In genomic region chr1:217139513-217139912, GRCh38 we compare ENCODE assay signal across 24 cellular contexts.
DNase-seq lines count a peak whose midpoint lies in the region; ATAC-seq, FAIRE-seq and TF ChIP-seq lines count a peak whose summit lies in the region.
"Had no signal": no experiment of that assay in that cellular context is flagged by ENCODE, and none has a peak within 500 bp of the region (broad histone marks: within the 10 kb centered on the region; RNA-seq: fewer than 3 reads in every experiment).

No MANE protein-coding gene starts in this region.

- no peak for TF ChIP-seq RAD21 in H1 (IDR thresholded peaks at IDR 0.05 in 1 of 2, conservative IDR thresholded peaks at IDR 0.05 in 1 of 2; ENCODE audit: low read depth in 2 of 2, low read length in 2 of 2)

- H3K4ac ChIP-seq in H1 (replicated peaks; ENCODE audit: insufficient read length, low read depth, low read length) = no peak overlapping the region
- no peak overlapping the region for H3K4ac ChIP-seq in neuronal stem cell (ENCODE audit: low read length)

- peaks cover 90% of the 10 kb centered on the region for H3K27me3 ChIP-seq in HUES48 (ENCODE audit: control insufficient read depth, insufficient read depth, low read length)
- H3K27me3 ChIP-seq in H1 (replicated peaks in 1 of 4; ENCODE audit: control insufficient read depth in 3 of 4, extremely low read depth in 1 of 4, insufficient read depth in 3 of 4, low read length in 3 of 4) = peaks cover 41 to 74% (median 62%) of the 10 kb centered on the region in 4 experiments
- peaks cover 30 to 85% (median 57%) of the 10 kb centered on the region in 3 experiments for H3K27me3 ChIP-seq in neuronal stem cell (ENCODE audit: control insufficient read depth in 3 of 3, insufficient read depth in 3 of 3, low read depth in 1 of 3, low read length in 3 of 3)

- H2BK12ac ChIP-seq in H1 (ENCODE audit: low read depth, low read length) = no peak overlapping the region
- H2BK12ac ChIP-seq in neuronal stem cell (ENCODE audit: low read length) = no peak overlapping the region

- H2AK5ac ChIP-seq in H1 (ENCODE audit: low read depth, low read length) (no peak overlapping the region), neuronal stem cell (ENCODE audit: low read depth, low read length) (no peak overlapping the region)

- TF ChIP-seq POLR2A in H1 (IDR thresholded peaks at IDR 0.05; ENCODE audit: control extremely low read depth in 1 of 2, low read depth in 2 of 2, low read length in 2 of 2) = no peak

- no peak for FAIRE-seq in H1 (lab: Jason Lieb, UNC)
- FAIRE-seq: K562 had no signal

- H2BK120ac ChIP-seq in H1 (replicated peaks; ENCODE audit: low read depth, low read length) = no peak overlapping the region
- H2BK120ac ChIP-seq in neuronal stem cell (ENCODE audit: low read depth, low read length) = no peak overlapping the region

- no peaks in the 10 kb centered on the region for H3K79me2 ChIP-seq in H1 (ENCODE audit: control insufficient read depth in 1 of 2, insufficient read depth in 2 of 2, low read length in 2 of 2)

- H3K79me1 ChIP-seq in H1 (ENCODE audit: low read depth, low read length) (no peaks in the 10 kb centered on the region), neuronal stem cell (ENCODE audit: low read depth, low read length) (no peaks in the 10 kb centered on the region)

- ATAC-seq in HG03520 (IDR thresholded peaks at IDR 0.05; ENCODE audit: unreplicated experiment) = no peak
- no peak for ATAC-seq in GM18909 (IDR thresholded peaks at IDR 0.05; ENCODE audit: poor library complexity, unreplicated experiment)
- ATAC-seq: CD8-positive, alpha-beta T cell; K562 had no signal

- DNase-seq in H1 (ENCODE audit: low read depth in 1 of 2, low spot score in 2 of 2) = peak in 1 of 2 experiments; percentile 52
- peak; percentile 50 for DNase-seq in iPS-NIHi11 (ENCODE audit: low spot score)
- peak; percentile 45 for DNase-seq in neuronal stem cell (ENCODE audit: low spot score)
- DNase-seq in Ammon's horn (ENCODE audit: low spot score) = no peak
- no peak for DNase-seq in DMS 273 treated with DMSO at 0.1 percent for 48 hours (lab: John Stamatoyannopoulos, UW)
- DNase-seq: activated CD4-positive, alpha-beta memory T cell treated with anti-CD3 and anti-CD28 coated beads for 36 hours; activated naive CD4-positive, alpha-beta T cell treated with anti-CD3 and anti-CD28 coated beads, Interleukin-2, amount 10 ng/mL, durations not matched to agents 7 days and 5 days; activated T-cell treated with anti-CD3 and anti-CD28 coated beads, Interleukin-2, amount 50 U/mL, for 1 hour; CD8-positive, alpha-beta T cell; colonic mucosa; foreskin melanocyte; NCI-H2081; NCI-H524; occipital lobe; stimulated activated CD4-positive, alpha-beta T cell treated with anti-CD3 and anti-CD28 coated beads, Interleukin-2, amount 100 ng/mL, for 48 hours; T-helper 1 cell had no signal

- H3K14ac ChIP-seq in H1 (ENCODE audit: insufficient read length) (no peak overlapping the region), neuronal stem cell (ENCODE audit: low read length) (no peak overlapping the region)

- no peak overlapping the region for H2BK20ac ChIP-seq in H1 (ENCODE audit: low read length)

- H3K23me2 ChIP-seq in H1 (ENCODE audit: low read depth, low read length) = peaks cover 21% of the 10 kb centered on the region; the same call in 1 of the 2 replicates

- no peak overlapping the region for H3K27ac ChIP-seq in HUES48 (ENCODE audit: low read depth, low read length)
- H3K27ac ChIP-seq in H1 (ENCODE audit: low read depth, low read length) = no peak overlapping the region
- no peak overlapping the region for H3K27ac ChIP-seq in neuronal stem cell (replicated peaks; ENCODE audit: low read length)
- H3K27ac ChIP-seq: ascending aorta, colonic mucosa, epithelial cell of prostate, VCaP had no signal

- H3K23ac ChIP-seq in H1 (ENCODE audit: insufficient read length) = no peak overlapping the region
- H3K23ac ChIP-seq in neuronal stem cell (ENCODE audit: low read depth, low read length, poor library complexity) = no peak overlapping the region

- POLR2A ChIA-PET in H1 (lab: Charles Lee; ENCODE audit: partially characterized antibody) = no interaction called here

- TF ChIP-seq EP300 in H1 (IDR thresholded peaks at IDR 0.05; ENCODE audit: borderline replicate concordance in 1 of 2, low read depth in 2 of 2, low read length in 2 of 2) = no peak

- peaks cover 58% of the 10 kb centered on the region for H3K4me1 ChIP-seq in HUES48 (ENCODE audit: control insufficient read depth, insufficient read depth, low read length)
- H3K4me1 ChIP-seq in H1 (replicated peaks in 1 of 4; ENCODE audit: control insufficient read depth in 3 of 4, insufficient read depth in 4 of 4, low read length in 3 of 4) = peaks cover 10 to 32% (median 16%) of the 10 kb centered on the region in 4 experiments
- peaks cover 14 to 29% of the 10 kb centered on the region in 2 donors for H3K4me1 ChIP-seq in neuronal stem cell (ENCODE audit: control insufficient read depth in 2 of 2, insufficient read depth in 1 of 2, low read depth in 1 of 2, low read length in 2 of 2)
- H3K4me1 ChIP-seq: colonic mucosa, HAP-1 had no signal

- 2% methylated on average over 29 of the region's 29 CpGs; no CpG with 5 or more reads in 1 of the 2 experiments for WGBS in H1 (ENCODE audit: extremely low coverage in 1 of 2, insufficient coverage in 1 of 2, insufficient read length in 1 of 2, insufficient replicate concordance in 2 of 2, low coverage in 1 of 2, low lambda C conversion rate in 2 of 2, missing lambda C conversion rate in 1 of 2), 2 experiments
- WGBS in neuronal stem cell (ENCODE audit: extremely low coverage in 2 of 2, insufficient read length in 2 of 2, insufficient replicate concordance in 1 of 2), 2 donors = no CpG with 5 or more reads among the region's 29 CpGs

- CTCF ChIA-PET in H1 (lab: Charles Lee; ENCODE audit: partially characterized antibody) = interaction anchor here (0.6 to 0.7 kb wide), 4 partner anchors 194 to 1900 kb away, joined by 3 to 4 read pairs (median 3); no protein-coding TSS in a partner anchor

- H3K9me3 ChIP-seq in HUES48 (ENCODE audit: control insufficient read depth, insufficient read depth, low read length) (no peaks in the 10 kb centered on the region), H1 (ENCODE audit: insufficient read depth in 2 of 2, low read depth in 1 of 2, low read length in 1 of 2) (no peaks in the 10 kb centered on the region), neuronal stem cell (replicated peaks in 1 of 2; ENCODE audit: control insufficient read depth in 2 of 2, insufficient read depth in 1 of 2, low read depth in 1 of 2, low read length in 2 of 2) (peaks cover 0 to 6% of the 10 kb centered on the region in 2 donors)
- H3K9me3 ChIP-seq: ascending aorta, colonic mucosa, HAP-1 had no signal

- H3K4me3 ChIP-seq in HUES48 (ENCODE audit: low read depth, low read length) = peak overlapping the region; percentile 55
- H3K4me3 ChIP-seq in H1 (ENCODE audit: extremely low read depth in 1 of 4, insufficient read depth in 2 of 4, low read depth in 3 of 4, low read length in 4 of 4) = peak overlapping the region; percentile 6 to 63 (median 20); a peak in 5 of 8 replicates
- peak overlapping the region in 1 of 2 donors; percentile 25 for H3K4me3 ChIP-seq in neuronal stem cell (ENCODE audit: low read length in 2 of 2)
- H3K4me3 ChIP-seq: ascending aorta, colonic mucosa, HAP-1, K562 had no signal

- H3K4me2 ChIP-seq in H1 (ENCODE audit: insufficient read depth in 1 of 2, low read depth in 2 of 2, low read length in 2 of 2) (peak overlapping the region; percentile 73 to 88), neuronal stem cell (ENCODE audit: insufficient read depth, low read length, poor library complexity, severe bottlenecking) (peak overlapping the region; percentile 51)

- H4K20me1 ChIP-seq in H1 (replicated peaks in 1 of 2; ENCODE audit: control insufficient read depth in 1 of 2, insufficient read depth in 2 of 2, low read length in 2 of 2) = peaks cover 0 to 6% of the 10 kb centered on the region in 2 experiments

- no peak overlapping the region for H2BK5ac ChIP-seq in H1 (ENCODE audit: low read depth, low read length)
- H2BK5ac ChIP-seq in neuronal stem cell (ENCODE audit: low read length) = no peak overlapping the region

- no peak overlapping the region for H4K5ac ChIP-seq in H1 (ENCODE audit: insufficient read length, low read depth, low read length)

- no peak overlapping the region for H2BK15ac ChIP-seq in H1 (ENCODE audit: low read length)
- no peak overlapping the region for H2BK15ac ChIP-seq in neuronal stem cell (ENCODE audit: low read length)

- H3K9ac ChIP-seq in HUES48 (ENCODE audit: low read depth, low read length) = no peak overlapping the region
- no peak overlapping the region for H3K9ac ChIP-seq in H1 (replicated peaks in 1 of 4; ENCODE audit: extremely low read depth in 1 of 4, low read depth in 3 of 4, low read length in 3 of 4)
- no peak overlapping the region for H3K9ac ChIP-seq in neuronal stem cell (ENCODE audit: low read depth, low read length, poor library complexity)

- no peak overlapping the region for H2AFZ ChIP-seq in H1 (ENCODE audit: low read length)
- H2AFZ ChIP-seq in neuronal stem cell (ENCODE audit: low read length) = peak overlapping the region; percentile 25

- no peak for TF ChIP-seq CTCF in H1 (IDR thresholded peaks at IDR 0.05; ENCODE audit: control extremely low read depth in 1 of 3, insufficient read depth in 1 of 3, low read depth in 1 of 3, low read length in 3 of 3)

- H3K18ac ChIP-seq in H1 (ENCODE audit: extremely low read depth, low read length) (no peak overlapping the region), neuronal stem cell (ENCODE audit: low read length) (no peak overlapping the region)

- no peak overlapping the region for H3K56ac ChIP-seq in H1 (replicated peaks; ENCODE audit: insufficient read length, low read depth, low read length)

- H3K36me3 ChIP-seq in HUES48 (ENCODE audit: control insufficient read depth, insufficient read depth, low read length) (no peaks in the 10 kb centered on the region), H1 (ENCODE audit: control insufficient read depth in 2 of 4, insufficient read depth in 4 of 4, low read length in 3 of 4) (no peaks in the 10 kb centered on the region), neuronal stem cell (replicated peaks in 1 of 2; ENCODE audit: control insufficient read depth in 2 of 2, insufficient read depth in 2 of 2, low read length in 2 of 2) (no peaks in the 10 kb centered on the region)
- H3K36me3 ChIP-seq: ascending aorta, colonic mucosa, HAP-1 had no signal

- H4K91ac ChIP-seq in H1 (replicated peaks; ENCODE audit: insufficient read length, low read length) (no peak overlapping the region), neuronal stem cell (ENCODE audit: low read depth, low read length, poor library complexity) (no peak overlapping the region)

- H4K8ac ChIP-seq in H1 (ENCODE audit: extremely low read depth, insufficient read depth, low read length) (no peak overlapping the region), neuronal stem cell (ENCODE audit: low read depth, low read length) (no peak overlapping the region)

TF ChIP-seq in H1, 55 proteins besides CTCF, POLR2A, EP300 and RAD21 (continues in another document):
- no peak for TF ChIP-seq BCL11A (IDR thresholded peaks at IDR 0.05; ENCODE audit: low read depth in 2 of 2, low read length in 2 of 2)
- TF ChIP-seq EZH2 (IDR thresholded peaks at IDR 0.05; ENCODE audit: low read depth, low read length, severe bottlenecking) = peak; percentile 20
- peak; percentile 27 for TF ChIP-seq RNF2 (IDR thresholded peaks at IDR 0.05; ENCODE audit: borderline replicate concordance, low read depth, low read length, missing control alignments, poor library complexity, severe bottlenecking)
- TF ChIP-seq ASH2L (IDR thresholded peaks at IDR 0.05; ENCODE audit: low read length) = peak; percentile 3

Comparison
In these comparisons a context has a peak if more than half of its experiments do, and no peak if none do; other contexts are left out.
1. DNase-seq: peak in iPS-NIHi11 (single experiment) and neuronal stem cell (single experiment); none in Ammon's horn (single experiment) and DMS 273 treated with DMSO at 0.1 percent for 48 hours (single experiment).